26 cellular contexts compared by ENCODE assay signal in the genomic region with DNA sequence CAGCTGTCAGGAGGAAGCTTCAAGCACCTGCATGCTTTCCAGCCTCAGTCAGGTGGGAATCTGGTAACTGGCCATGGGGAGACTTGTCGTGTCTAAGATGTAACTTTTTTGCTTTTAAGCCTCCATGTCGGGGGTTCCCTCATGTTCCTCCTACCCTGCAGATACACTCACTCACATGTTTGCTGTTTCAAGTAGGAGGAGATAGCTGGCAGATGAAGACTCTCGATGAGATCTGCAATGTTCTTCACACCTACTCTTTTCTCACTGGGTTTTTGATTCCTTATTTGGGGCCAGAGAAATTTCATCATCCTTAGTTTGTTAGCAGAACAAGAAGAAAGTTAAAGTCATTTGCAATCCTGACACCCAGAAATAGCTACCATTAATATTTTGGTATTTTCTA.
"Had no signal": no experiment of that assay in that cellular context is flagged by ENCODE, and none has a peak within 500 bp of the region (broad histone marks: within the 10 kb centered on the region; RNA-seq: fewer than 3 reads in every experiment).

No MANE protein-coding gene starts in this region.

- ATAC-seq: activated naive CD4-positive, alpha-beta T cell treated with anti-CD3 and anti-CD28 coated beads, Interleukin-2, amount 50 U/mL, for 72 hours; left lung; naive thymus-derived CD4-positive, alpha-beta T cell; WTC11 had no signal

- DNase-seq: activated CD4-positive, alpha-beta T cell treated with anti-CD3 and anti-CD28 coated beads for 4 hours; activated CD8-positive, alpha-beta memory T cell treated with anti-CD3 and anti-CD28 coated beads for 24 hours; activated effector memory CD4-positive, alpha-beta T cell treated with Interleukin-2 at 50 U/mL for 16 hours; colonic mucosa; glutamatergic neuron; immature natural killer cell; kidney glomerular epithelial cell; left lung; naive thymus-derived CD4-positive, alpha-beta T cell; retina; sigmoid colon; stimulated activated CD4-positive, alpha-beta T cell treated with anti-CD3 and anti-CD28 coated beads, Interleukin-2, amount 100 ng/mL, for 48 hours; stimulated activated CD8-positive, alpha-beta memory T cell treated with anti-CD3 and anti-CD28 coated beads, Interleukin-4, amount 100 ng/mL, for 48 hours; stimulated activated naive CD4-positive, alpha-beta T cell; T1000 had no signal

- H3K9me3 Mint-ChIP-seq: activated naive CD4-positive, alpha-beta T cell treated with anti-CD3 and anti-CD28 coated beads, Interleukin-2, amount 50 U/mL, for 72 hours; immature natural killer cell; naive thymus-derived CD4-positive, alpha-beta T cell; neural progenitor cell; WTC11 had no signal

- H3K27me3 Mint-ChIP-seq: naive thymus-derived CD4-positive, alpha-beta T cell had no signal

- H3K27me3 ChIP-seq: colonic mucosa, esophagus muscularis mucosa, hepatocyte, left lung, neural progenitor cell, sigmoid colon, SJSA1, suprapubic skin, tibial nerve had no signal

- FAIRE-seq: astrocyte, frontal cortex had no signal

- H3K4me1 Mint-ChIP-seq: immature natural killer cell, neural progenitor cell, WTC11 had no signal

- H3K4me3 ChIP-seq: colonic mucosa, esophagus muscularis mucosa, hepatocyte, left lung, lung, neural progenitor cell, sigmoid colon, SJSA1, suprapubic skin, tibial nerve had no signal

- H3K27ac ChIP-seq: colonic mucosa, esophagus muscularis mucosa, hepatocyte, left lung, neural progenitor cell, sigmoid colon, SJSA1, suprapubic skin, tibial nerve had no signal

- H3K4me1 ChIP-seq: colonic mucosa, esophagus muscularis mucosa, left lung, neural progenitor cell, sigmoid colon, SJSA1, suprapubic skin, tibial nerve had no signal

- H3K27ac Mint-ChIP-seq: naive thymus-derived CD4-positive, alpha-beta T cell; neural progenitor cell; WTC11 had no signal

- H3K9me3 ChIP-seq: colonic mucosa, esophagus muscularis mucosa, left lung, sigmoid colon, SJSA1, suprapubic skin, tibial nerve had no signal

- H3K4me3 Mint-ChIP-seq: immature natural killer cell; naive thymus-derived CD4-positive, alpha-beta T cell; neural progenitor cell; WTC11 had no signal
